Comparison of ENCODE assay signal across 8 cellular contexts in genomic region chr20:52313335-52313963, GRCh38.
DNase-seq lines count a peak whose midpoint lies in the region; ATAC-seq and FAIRE-seq lines count a peak whose summit lies in the region.

No MANE protein-coding gene starts in this region.

- DNase-seq in HCEC 1CT (peak; percentile 26), NCI-H524 treated with DMSO at 0.1 percent for 48 hours (lab: John Stamatoyannopoulos, UW) (peak; percentile 42), non-pigmented ciliary epithelial cell (ENCODE audit: low read depth) (peak; percentile 1)
- DNase-seq in activated T-helper 1 cell treated with anti-CD3 and anti-CD28 coated beads, Interleukin-12 subunit alpha, Interleukin-12 subunit beta, Interleukin-2, Interleukin-4 antibody, amounts not matched to agents 30 ng/mL and 10 ng/mL and 1 ng/mL, durations not matched to agents 14 hours and 24 hours and 36 hours (ENCODE audit: low spot score): no peak

- intact Hi-C loops in activated T-helper 1 cell treated with anti-CD3 and anti-CD28 coated beads, Interleukin-12 subunit alpha, Interleukin-12 subunit beta, Interleukin-2, Interleukin-4 antibody, amounts not matched to agents 30 ng/mL and 10 ng/mL and 1 ng/mL, durations not matched to agents 14 hours and 24 hours and 36 hours (cut with micrococcal nuclease): loop anchor here (2.0 to 10.0 kb wide), 4 partner anchors 661 to 1621 kb away; no protein-coding TSS in a partner anchor

- no peak overlapping the region for H3K4me3 Mint-ChIP-seq in activated T-helper 1 cell treated with anti-CD3 and anti-CD28 coated beads, Interleukin-12 subunit alpha, Interleukin-12 subunit beta, Interleukin-2, Interleukin-4 antibody, amounts not matched to agents 30 ng/mL and 10 ng/mL and 1 ng/mL, durations not matched to agents 14 hours and 24 hours and 36 hours

- H3K27me3 Mint-ChIP-seq in activated T-helper 1 cell treated with anti-CD3 and anti-CD28 coated beads, Interleukin-12 subunit alpha, Interleukin-12 subunit beta, Interleukin-2, Interleukin-4 antibody, amounts not matched to agents 30 ng/mL and 10 ng/mL and 1 ng/mL, durations not matched to agents 14 hours and 24 hours and 36 hours (ENCODE audit: insufficient read depth): no peaks in the 10 kb centered on the region

- H3K36me3 Mint-ChIP-seq in activated T-helper 1 cell treated with anti-CD3 and anti-CD28 coated beads, Interleukin-12 subunit alpha, Interleukin-12 subunit beta, Interleukin-2, Interleukin-4 antibody, amounts not matched to agents 30 ng/mL and 10 ng/mL and 1 ng/mL, durations not matched to agents 14 hours and 24 hours and 36 hours (ENCODE audit: low read depth): no peaks in the 10 kb centered on the region

- H3K4me1 Mint-ChIP-seq in activated T-helper 1 cell treated with anti-CD3 and anti-CD28 coated beads, Interleukin-12 subunit alpha, Interleukin-12 subunit beta, Interleukin-2, Interleukin-4 antibody, amounts not matched to agents 30 ng/mL and 10 ng/mL and 1 ng/mL, durations not matched to agents 14 hours and 24 hours and 36 hours (ENCODE audit: low read depth): no peaks in the 10 kb centered on the region

- no peak overlapping the region for H3K27ac Mint-ChIP-seq in activated T-helper 1 cell treated with anti-CD3 and anti-CD28 coated beads, Interleukin-12 subunit alpha, Interleukin-12 subunit beta, Interleukin-2, Interleukin-4 antibody, amounts not matched to agents 30 ng/mL and 10 ng/mL and 1 ng/mL, durations not matched to agents 14 hours and 24 hours and 36 hours

- FAIRE-seq in endometrium (lab: Jason Lieb, UNC): peak; percentile 41

- ATAC-seq in HG03439 (IDR thresholded peaks at IDR 0.05; ENCODE audit: unreplicated experiment) (no peak), HG02642 (IDR thresholded peaks at IDR 0.05; ENCODE audit: poor library complexity, unreplicated experiment) (no peak), HG03025 (IDR thresholded peaks at IDR 0.05; ENCODE audit: low FRiP score, unreplicated experiment) (no peak)

- no peaks in the 10 kb centered on the region for H3K9me3 Mint-ChIP-seq in activated T-helper 1 cell treated with anti-CD3 and anti-CD28 coated beads, Interleukin-12 subunit alpha, Interleukin-12 subunit beta, Interleukin-2, Interleukin-4 antibody, amounts not matched to agents 30 ng/mL and 10 ng/mL and 1 ng/mL, durations not matched to agents 14 hours and 24 hours and 36 hours
